Comparison of ENCODE assay signal across 8 cellular contexts in genomic region chr3:140898340-140899180, GRCh38. TPM values are rescaled to one million over a fixed set of nuclear protein-coding genes. Genes with fewer than 3 reads are reported as not detected.
DNase-seq lines count a peak whose midpoint lies in the region; ATAC-seq and TF ChIP-seq lines count a peak whose summit lies in the region.

No MANE protein-coding gene starts in this region.

- H3K27ac ChIP-seq in parathyroid adenoma (no peak overlapping the region), testis (no peak overlapping the region)

- TF ChIP-seq POLR2A in testis (IDR thresholded peaks at IDR 0.05): no peak

- H3K4me2 ChIP-seq in parathyroid adenoma (ENCODE audit: low read length): no peak overlapping the region

- H2AFZ ChIP-seq in parathyroid adenoma: peak overlapping the region; percentile 1

- H3K9me3 ChIP-seq in parathyroid adenoma (ENCODE audit: control insufficient read depth, low read length) (no peaks in the 10 kb centered on the region), testis (no peaks in the 10 kb centered on the region)

- peaks cover 28% of the 10 kb centered on the region for H3K27me3 Mint-ChIP-seq in T-helper 2 cell treated with Interferon-gamma antibody and Interleukin-4, amounts not matched to agents 5 μg/mL and 100 μg/mL, for 36 hours (ENCODE audit: low read depth)

- no peak overlapping the region for H3K27ac Mint-ChIP-seq in T-helper 2 cell treated with Interferon-gamma antibody and Interleukin-4, amounts not matched to agents 5 μg/mL and 100 μg/mL, for 36 hours

- DNase-seq in Caki2 (ENCODE audit: low read depth) (peak; percentile 64), GM20000 (ENCODE audit: low spot score) (peak; percentile 54), NCI-H1417 treated with DMSO at 0.1 percent for 48 hours (lab: John Stamatoyannopoulos, UW) (peak; percentile 18), fibroblast of villous mesenchyme (ENCODE audit: low read depth) (peak; percentile 80), testis (no peak)
- DNase-seq in T-helper 2 cell treated with Interferon-gamma antibody and Interleukin-4, amounts not matched to agents 5 μg/mL and 100 μg/mL, for 36 hours (ENCODE audit: low spot score): peak; percentile 5

- intact Hi-C loops in testis (cut with DNase I; ENCODE audit: low total_unique reads): no loop called here

- H3K4me1 Mint-ChIP-seq in T-helper 2 cell treated with Interferon-gamma antibody and Interleukin-4, amounts not matched to agents 5 μg/mL and 100 μg/mL, for 36 hours (ENCODE audit: low read depth): peaks cover 3% of the 10 kb centered on the region

- H3K79me2 ChIP-seq in parathyroid adenoma: no peaks in the 10 kb centered on the region

- H3K9me3 Mint-ChIP-seq in T-helper 2 cell treated with Interferon-gamma antibody and Interleukin-4, amounts not matched to agents 5 μg/mL and 100 μg/mL, for 36 hours: no peaks in the 10 kb centered on the region

- H3K4me3 Mint-ChIP-seq in T-helper 2 cell treated with Interferon-gamma antibody and Interleukin-4, amounts not matched to agents 5 μg/mL and 100 μg/mL, for 36 hours: no peak overlapping the region

- TF ChIP-seq CTCF in GM20000 (IDR thresholded peaks at IDR 0.05; ENCODE audit: extremely low read depth, missing control alignments) (peak; percentile 44), fibroblast of villous mesenchyme (IDR thresholded peaks at IDR 0.05; ENCODE audit: insufficient read depth, low read depth, low read length) (peak; percentile 69), parathyroid adenoma (IDR thresholded peaks at IDR 0.05) (peak; percentile 71), testis (IDR thresholded peaks at IDR 0.05) (peak in 1 of 3 experiments; percentile 18)

- no peak for ATAC-seq in GM21447 (IDR thresholded peaks at IDR 0.05; ENCODE audit: unreplicated experiment)

- H3K36me3 ChIP-seq in parathyroid adenoma (ENCODE audit: control insufficient read depth, insufficient read depth, low read length) (no peaks in the 10 kb centered on the region), testis (ENCODE audit: low read depth, missing control alignments) (no peaks in the 10 kb centered on the region)

- WGBS in testis, 2 donors: 63 to 73% methylated on average over 3 of the region's 3 CpGs

- H3K27me3 ChIP-seq in parathyroid adenoma (ENCODE audit: control insufficient read depth, insufficient read depth, low read length) (no peaks in the 10 kb centered on the region), testis (no peaks in the 10 kb centered on the region)

- in situ Hi-C loops in Caki2 (cut with HindIII; ENCODE audit: low pct_unique_long_range_greater_than_20kb, low sequenced_read_pairs): no loop called here

- H3K4me3 ChIP-seq in fibroblast of villous mesenchyme (ENCODE audit: low read depth, low read length) (no peak overlapping the region), parathyroid adenoma (ENCODE audit: low read depth, low read length) (no peak overlapping the region), testis (no peak overlapping the region)

- H3K9ac ChIP-seq in parathyroid adenoma: no peak overlapping the region

- H3K36me3 Mint-ChIP-seq in T-helper 2 cell treated with Interferon-gamma antibody and Interleukin-4, amounts not matched to agents 5 μg/mL and 100 μg/mL, for 36 hours (ENCODE audit: low read depth): no peaks in the 10 kb centered on the region

- no peaks in the 10 kb centered on the region for H3K4me1 ChIP-seq in parathyroid adenoma
- H3K4me1 ChIP-seq in testis: no peaks in the 10 kb centered on the region

RNA-seq across cellular contexts. Expression of gene SLC25A36, which starts 43.1 kb away (rescaled TPM):
- 38.1 and 39.1 TPM in 2 replicates for total RNA-seq in Caki2 (2014; rRNA removed; shearing (Covaris generic); ENCODE audit: low replicate concordance)
- total RNA-seq in fibroblast of villous mesenchyme (56.7 and 65.2 TPM in 2 replicates), testis (100 to 1,000 TPM; 109 to 162 TPM)
- polyA plus RNA-seq in testis (ENCODE audit: insufficient read depth, low read depth, low replicate concordance): 56.8 TPM
